Comparison of ENCODE assay signal across 9 cellular contexts in genomic region chr15:99425666-99426301, GRCh38.
A peak's percentile ranks its signal among the peaks of the same experiment; 100 is the strongest.
DNase-seq lines count a peak whose midpoint lies in the region; ATAC-seq and TF ChIP-seq lines count a peak whose summit lies in the region.
"Had no signal": no experiment of that assay in that cellular context is flagged by ENCODE, and none has a peak within 500 bp of the region (broad histone marks: within the 10 kb centered on the region; RNA-seq: fewer than 3 reads in every experiment).

No MANE protein-coding gene starts in this region.

- H3K27me3 ChIP-seq in heart right ventricle (no peaks in the 10 kb centered on the region), smooth muscle cell (ENCODE audit: low read depth) (no peaks in the 10 kb centered on the region)

- H3K4me3 ChIP-seq in heart right ventricle (no peak overlapping the region), smooth muscle cell (no peak overlapping the region)

- H3K36me3 Mint-ChIP-seq in activated CD8-positive, alpha-beta T cell treated with anti-CD3 and anti-CD28 coated beads, Interleukin-2, amount 10 ng/mL, durations not matched to agents 7 days and 5 days (ENCODE audit: low read depth), result peaks cover 6% of the 10 kb centered on the region

- DNase-seq in HT-29 (ENCODE audit: low spot score) (peak; percentile 55), heart right ventricle (peak; percentile 50 to 51), smooth muscle cell (lab: John Stamatoyannopoulos, UW; ENCODE audit: unreplicated experiment) (no peak), germinal center (ENCODE audit: low spot score) (no peak), NCI-H226 (no peak), NCI-H1092 treated with DMSO at 0.1 percent for 48 hours (lab: John Stamatoyannopoulos, UW) (no peak)
- no peak for DNase-seq in activated CD8-positive, alpha-beta T cell treated with anti-CD3 and anti-CD28 coated beads, Interleukin-2, amount 10 ng/mL, durations not matched to agents 7 days and 5 days
- DNase-seq: NCI-H187 treated with DMSO at 0.1 percent for 48 hours had no signal

- CTCF ChIA-PET in activated CD8-positive, alpha-beta T cell treated with anti-CD3 and anti-CD28 coated beads, Interleukin-2, amount 10 ng/mL, durations not matched to agents 7 days and 5 days (lab: Charles Lee), result interaction anchor here (2.2 kb wide), 1 partner anchor 278 kb away, joined by 9 read pairs; no protein-coding TSS in a partner anchor

- peaks cover 2% of the 10 kb centered on the region for H3K27me3 Mint-ChIP-seq in activated CD8-positive, alpha-beta T cell treated with anti-CD3 and anti-CD28 coated beads, Interleukin-2, amount 10 ng/mL, durations not matched to agents 7 days and 5 days (ENCODE audit: low read depth)

- H3K27ac ChIP-seq in heart right ventricle (peak overlapping the region; percentile 70 to 99 (median 94)), smooth muscle cell (ENCODE audit: low read depth) (peak overlapping the region; percentile 81)

- no peaks in the 10 kb centered on the region for H4K20me1 ChIP-seq in smooth muscle cell (ENCODE audit: low read depth)

- no peaks in the 10 kb centered on the region for H3K79me2 ChIP-seq in smooth muscle cell (ENCODE audit: low read depth)

- H3K4me1 ChIP-seq in heart right ventricle, result peaks cover 4 to 45% (median 29%) of the 10 kb centered on the region in 9 donors
- H3K4me1 ChIP-seq in smooth muscle cell (ENCODE audit: low read depth), result peaks cover 6% of the 10 kb centered on the region

- H3K9me3 Mint-ChIP-seq in activated CD8-positive, alpha-beta T cell treated with anti-CD3 and anti-CD28 coated beads, Interleukin-2, amount 10 ng/mL, durations not matched to agents 7 days and 5 days (ENCODE audit: insufficient read depth), result no peaks in the 10 kb centered on the region

- H3K36me3 ChIP-seq in heart right ventricle (no peaks in the 10 kb centered on the region), smooth muscle cell (ENCODE audit: low read depth) (no peaks in the 10 kb centered on the region)

- H3K27ac Mint-ChIP-seq in activated CD8-positive, alpha-beta T cell treated with anti-CD3 and anti-CD28 coated beads, Interleukin-2, amount 10 ng/mL, durations not matched to agents 7 days and 5 days, result peak overlapping the region; percentile 92

- ATAC-seq in activated CD8-positive, alpha-beta T cell treated with anti-CD3 and anti-CD28 coated beads, Interleukin-2, amount 10 ng/mL, durations not matched to agents 7 days and 5 days, result no peak
- ATAC-seq in heart right ventricle, result peak; percentile 48 to 82 (median 62)
- ATAC-seq in GM18511 (IDR thresholded peaks at IDR 0.05; ENCODE audit: unreplicated experiment), result no peak

- POLR2A ChIA-PET in activated CD8-positive, alpha-beta T cell treated with anti-CD3 and anti-CD28 coated beads, Interleukin-2, amount 10 ng/mL, durations not matched to agents 7 days and 5 days (lab: Charles Lee), result no interaction called here

- no peak overlapping the region for H3K4me3 Mint-ChIP-seq in activated CD8-positive, alpha-beta T cell treated with anti-CD3 and anti-CD28 coated beads, Interleukin-2, amount 10 ng/mL, durations not matched to agents 7 days and 5 days

- TF ChIP-seq CTCF in heart right ventricle (IDR thresholded peaks at IDR 0.05), result peak in 6 of 9 donors; percentile 14 to 45 (median 30)
- no peak for TF ChIP-seq CTCF in smooth muscle cell (IDR thresholded peaks at IDR 0.05; ENCODE audit: borderline replicate concordance, insufficient read depth, poor library complexity, severe bottlenecking)

- 32 to 37% methylated on average over 19 of the region's 19 CpGs for WGBS in heart right ventricle, 2 donors
- WGBS in smooth muscle cell (ENCODE audit: low lambda C conversion rate), result 76% methylated on average over 19 of the region's 19 CpGs

- H2AFZ ChIP-seq in smooth muscle cell (ENCODE audit: low read depth), result peak overlapping the region; percentile 11

- intact Hi-C loops in heart right ventricle (cut with DNase I), result loop anchor here in 3 of 10 donors (1.0 to 10.0 kb wide), 3 partner anchors 59 to 142 kb away; partner anchors contain the start of gene MEF2A (in 2 of the 3)

- peak overlapping the region; percentile 65 for H3K9ac ChIP-seq in smooth muscle cell (ENCODE audit: low read depth)

- H3K4me1 Mint-ChIP-seq in activated CD8-positive, alpha-beta T cell treated with anti-CD3 and anti-CD28 coated beads, Interleukin-2, amount 10 ng/mL, durations not matched to agents 7 days and 5 days (ENCODE audit: low read depth), result peaks cover 59% of the 10 kb centered on the region

- H3K9me3 ChIP-seq in heart right ventricle, result peaks cover 0 to 3% (median 0%) of the 10 kb centered on the region in 11 donors
- no peaks in the 10 kb centered on the region for H3K9me3 ChIP-seq in smooth muscle cell (replicated peaks; ENCODE audit: low read depth)

- H3K4me2 ChIP-seq in smooth muscle cell, result peak overlapping the region; percentile 29

- no peaks in the 10 kb centered on the region for H3F3A ChIP-seq in smooth muscle cell (ENCODE audit: low read depth)

Comparison
In these comparisons a context has a peak if more than half of its experiments do, and no peak if none do; other contexts are left out.
1. DNase-seq: peak in HT-29 (single experiment) and heart right ventricle (2 of 2); none in activated CD8-positive, alpha-beta T cell treated with anti-CD3 and anti-CD28 coated beads, Interleukin-2, amount 10 ng/mL, durations not matched to agents 7 days and 5 days (single experiment), smooth muscle cell (single experiment), germinal center (single experiment), NCI-H226 (single experiment) and NCI-H1092 treated with DMSO at 0.1 percent for 48 hours (single experiment).
2. ATAC-seq: peak in heart right ventricle (8 of 8); none in activated CD8-positive, alpha-beta T cell treated with anti-CD3 and anti-CD28 coated beads, Interleukin-2, amount 10 ng/mL, durations not matched to agents 7 days and 5 days (single experiment) and GM18511 (single experiment).